Comparison of ENCODE assay signal across 8 cellular contexts in the genomic region with DNA sequence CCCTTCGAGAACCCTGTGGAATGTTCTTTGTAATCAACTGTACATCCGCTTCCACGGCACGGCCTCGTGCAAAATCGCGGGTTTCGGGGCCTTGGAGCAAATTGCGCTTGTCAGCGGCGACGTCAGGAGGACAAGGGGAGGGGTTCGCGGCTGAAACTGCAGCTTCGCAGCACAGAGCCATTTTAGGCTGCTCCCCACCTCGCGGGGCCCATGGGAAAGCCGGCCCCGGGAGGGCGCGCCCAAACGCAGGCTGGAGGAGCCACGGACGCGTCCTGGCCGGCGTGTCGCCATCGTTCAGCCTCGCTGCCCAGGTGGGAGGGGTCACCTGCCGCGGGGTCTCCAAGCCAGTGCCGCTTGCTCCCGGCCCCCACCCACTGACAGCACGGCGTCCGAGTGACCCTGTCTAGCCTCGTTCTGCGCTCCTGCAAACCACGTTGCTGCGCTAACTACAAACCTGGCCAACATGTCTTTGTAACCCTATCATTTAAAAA. TPM values are rescaled to one million over a fixed set of nuclear protein-coding genes. Genes with fewer than 3 reads are reported as not detected.
A peak's percentile ranks its signal among the peaks of the same experiment; 100 is the strongest.
DNase-seq lines count a peak whose midpoint lies in the region; ATAC-seq and TF ChIP-seq lines count a peak whose summit lies in the region.

No MANE protein-coding gene starts in this region.

- no peak overlapping the region for H2AFZ ChIP-seq in fibroblast of lung (ENCODE audit: low read length)

- peak overlapping the region; percentile 85 for H3K27ac Mint-ChIP-seq in CD8-positive, alpha-beta T cell
- H3K27ac Mint-ChIP-seq in nephron progenitor cell, result no peak overlapping the region

- no peaks in the 10 kb centered on the region for H3K36me3 ChIP-seq in CD8-positive, alpha-beta T cell (ENCODE audit: insufficient read depth, low read length)
- H3K36me3 ChIP-seq in fibroblast of lung (ENCODE audit: control insufficient read depth, insufficient read depth, low read length), result no peaks in the 10 kb centered on the region

- H3K4me3 ChIP-seq in CD8-positive, alpha-beta T cell (ENCODE audit: low read depth, low read length), result peak overlapping the region; percentile 96
- peak overlapping the region; percentile 33 to 96 (median 62) for H3K4me3 ChIP-seq in fibroblast of lung (replicated peaks in 1 of 4; ENCODE audit: control extremely low read depth in 1 of 4, insufficient read depth in 1 of 4, low read depth in 3 of 4, low read length in 4 of 4)

- H3K4me3 Mint-ChIP-seq in CD8-positive, alpha-beta T cell, result peak overlapping the region; percentile 98
- peak overlapping the region; percentile 94 for H3K4me3 Mint-ChIP-seq in nephron progenitor cell

- H3K27ac ChIP-seq in CD8-positive, alpha-beta T cell (ENCODE audit: low read depth, low read length), result peak overlapping the region; percentile 81
- no peak overlapping the region for H3K27ac ChIP-seq in fibroblast of lung (ENCODE audit: insufficient read depth, low read length)

- H3K4me1 ChIP-seq in CD8-positive, alpha-beta T cell (ENCODE audit: insufficient read depth, low read length), result peaks cover 46% of the 10 kb centered on the region
- H3K4me1 ChIP-seq in fibroblast of lung (ENCODE audit: control insufficient read depth, extremely low read depth, insufficient read depth, low read length), result no peaks in the 10 kb centered on the region

- POLR2A ChIA-PET in CD8-positive, alpha-beta T cell (lab: Charles Lee), result interaction anchor here (1.3 kb wide), 1 partner anchor 480 kb away, joined by 3 read pairs; no protein-coding TSS in a partner anchor

- intact Hi-C loops in CD8-positive, alpha-beta T cell (cut with DNase I, micrococcal nuclease), result loop anchor here (1.0 to 2.0 kb wide), 5 partner anchors 19 to 487 kb away; no protein-coding TSS in a partner anchor

- H3K27me3 Mint-ChIP-seq in CD8-positive, alpha-beta T cell (ENCODE audit: low read depth), result no peaks in the 10 kb centered on the region
- H3K27me3 Mint-ChIP-seq in nephron progenitor cell (ENCODE audit: low read depth, poor library complexity), result peaks cover 82% of the 10 kb centered on the region

- no peak for TF ChIP-seq CTCF in CD8-positive, alpha-beta T cell (IDR thresholded peaks at IDR 0.05)
- TF ChIP-seq CTCF in fibroblast of lung (conservative IDR thresholded peaks at IDR 0.05 in 1 of 2, IDR thresholded peaks at IDR 0.05 in 1 of 2; ENCODE audit: low read depth in 1 of 2, low read length in 2 of 2) (no peak), nephron progenitor cell (IDR thresholded peaks at IDR 0.05) (no peak)

- H3K9me3 ChIP-seq in CD8-positive, alpha-beta T cell (ENCODE audit: low read length), result no peaks in the 10 kb centered on the region
- no peaks in the 10 kb centered on the region for H3K9me3 ChIP-seq in fibroblast of lung (ENCODE audit: control insufficient read depth, insufficient read depth, low read depth, low read length)

- H3K4me2 ChIP-seq in fibroblast of lung (ENCODE audit: extremely low read depth, insufficient read depth, low read length), result peak overlapping the region; percentile 87

- H3K4me1 Mint-ChIP-seq in CD8-positive, alpha-beta T cell (ENCODE audit: low read depth), result peaks cover 65% of the 10 kb centered on the region
- H3K4me1 Mint-ChIP-seq in nephron progenitor cell, result peaks cover 33% of the 10 kb centered on the region

- H3K27me3 ChIP-seq in CD8-positive, alpha-beta T cell (ENCODE audit: insufficient read depth, low read length), result no peaks in the 10 kb centered on the region
- peaks cover 33% of the 10 kb centered on the region for H3K27me3 ChIP-seq in fibroblast of lung (ENCODE audit: control insufficient read depth, insufficient read depth, low read length)

- ATAC-seq in CD8-positive, alpha-beta T cell, result peak; percentile 29
- peak; percentile 14 for ATAC-seq in HG02981 (IDR thresholded peaks at IDR 0.05; ENCODE audit: unreplicated experiment)

- no peaks in the 10 kb centered on the region for H4K20me1 ChIP-seq in fibroblast of lung (ENCODE audit: control insufficient read depth, extremely low read depth, insufficient read depth, low read length)

- H3K9me3 Mint-ChIP-seq in CD8-positive, alpha-beta T cell, result no peaks in the 10 kb centered on the region
- H3K9me3 Mint-ChIP-seq in nephron progenitor cell, result no peaks in the 10 kb centered on the region

- CTCF ChIA-PET in CD8-positive, alpha-beta T cell (lab: Charles Lee), result interaction anchor here (0.8 to 6.1 kb wide), 7 partner anchors 14 to 489 kb away, joined by 3 to 77 read pairs (median 12); no protein-coding TSS in a partner anchor

- H3K79me2 ChIP-seq in fibroblast of lung (ENCODE audit: control insufficient read depth, insufficient read depth, low read length), result no peaks in the 10 kb centered on the region

- peak in 4 of 7 experiments; percentile 50 to 70 (median 64) for DNase-seq in CD8-positive, alpha-beta T cell
- DNase-seq in activated T-cell treated with anti-CD3 and anti-CD28 coated beads for 48 hours (ENCODE audit: low read depth), result peak; percentile 33
- peak; percentile 51 to 71 for DNase-seq in fibroblast of lung (ENCODE audit: low read depth in 2 of 2)
- DNase-seq in nephron progenitor cell, result peak; percentile 52
- DNase-seq in ureter (ENCODE audit: low spot score), result peak; percentile 63
- DNase-seq in NK-92 treated with Interleukin-12 subunit alpha and Interleukin-12 subunit beta, amount 100 ng/mL, for 24 hours (lab: John Stamatoyannopoulos, UW), result no peak
- DNase-seq in NCI-H1930 (lab: John Stamatoyannopoulos, UW), result no peak

- H3K36me3 Mint-ChIP-seq in CD8-positive, alpha-beta T cell, result peaks cover 29% of the 10 kb centered on the region
- peaks cover 12% of the 10 kb centered on the region for H3K36me3 Mint-ChIP-seq in nephron progenitor cell (ENCODE audit: low read depth)

- peak overlapping the region; percentile 16 for H3K9ac ChIP-seq in fibroblast of lung (ENCODE audit: insufficient read depth, low read length)

RNA-seq across cellular contexts. Expression of a gene that starts 2.8 kb away (rescaled TPM):
- 10 to 100 TPM; 27.5 to 30.3 TPM for total RNA-seq in CD8-positive, alpha-beta T cell
- 2.5 and 2.8 TPM in 2 replicates for total RNA-seq in fibroblast of lung
- polyA plus RNA-seq in fibroblast of lung, result 0.52 and 1.3 TPM in 2 replicates
- 0.40 and 0.86 TPM in 2 replicates for polyA plus RNA-seq in fibroblast of lung (2012)
- polyA minus RNA-seq in fibroblast of lung (ENCODE audit: low replicate concordance), result 0.20 and 1.5 TPM in 2 replicates
- 20.3 TPM for total RNA-seq in ureter

Comparison
In these comparisons a context has a peak if more than half of its experiments do, and no peak if none do; other contexts are left out.
1. DNase-seq: peak in CD8-positive, alpha-beta T cell (4 of 7), activated T-cell treated with anti-CD3 and anti-CD28 coated beads for 48 hours (single experiment), fibroblast of lung (2 of 2), nephron progenitor cell (single experiment) and ureter (single experiment); none in NK-92 treated with Interleukin-12 subunit alpha and Interleukin-12 subunit beta, amount 100 ng/mL, for 24 hours (single experiment) and NCI-H1930 (0 of 2).